ENCODE assay signal across 8 cellular contexts in the genomic region with DNA sequence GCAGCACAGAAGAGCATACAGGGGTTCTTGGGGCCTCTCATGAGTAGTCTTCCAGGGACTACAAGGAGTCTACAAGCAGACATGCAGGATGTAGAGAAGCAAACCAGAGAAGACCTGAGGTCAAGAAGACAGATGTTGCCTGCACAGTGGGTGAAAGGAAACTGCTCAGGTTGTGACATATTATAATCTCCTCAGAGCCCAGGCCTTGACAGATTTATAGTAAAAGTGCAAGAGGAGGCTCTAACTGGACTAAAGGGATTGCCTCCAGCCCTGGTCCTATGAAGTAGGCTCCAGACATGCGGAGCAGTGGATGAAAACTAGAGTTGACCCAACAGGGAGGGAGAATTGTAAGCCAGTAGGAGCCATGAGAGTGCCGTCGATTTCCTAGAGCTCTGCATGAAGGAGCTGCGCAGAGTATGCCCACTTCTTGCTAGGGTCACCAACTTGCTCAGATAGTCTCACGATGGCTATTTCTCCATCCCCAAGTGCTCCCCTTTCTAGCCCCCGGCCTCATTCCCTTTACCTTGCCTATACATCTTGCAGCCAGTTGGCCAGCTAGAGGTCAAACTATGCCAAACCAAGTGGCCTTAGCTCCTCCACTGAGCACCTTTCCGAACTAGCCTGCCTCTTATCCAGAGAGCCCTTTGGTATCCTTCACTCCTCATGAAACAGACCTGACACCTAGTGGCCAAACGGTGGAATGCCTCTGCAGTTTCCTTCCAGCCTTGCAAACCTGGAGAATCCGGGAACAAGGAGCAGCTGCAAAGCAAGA. TPM values are rescaled to one million over a fixed set of nuclear protein-coding genes. Genes with fewer than 3 reads are reported as not detected.
A peak's percentile ranks its signal among the peaks of the same experiment; 100 is the strongest.
DNase-seq lines count a peak whose midpoint lies in the region; ATAC-seq and TF ChIP-seq lines count a peak whose summit lies in the region.

No MANE protein-coding gene starts in this region.

- H3K9me3 ChIP-seq in Loucy (ENCODE audit: insufficient read depth, low read depth, low read length), result no peaks in the 10 kb centered on the region
- no peaks in the 10 kb centered on the region for H3K9me3 ChIP-seq in neutrophil
- H3K9me3 ChIP-seq in testis, result no peaks in the 10 kb centered on the region

- no peak overlapping the region for H3K4me2 ChIP-seq in Loucy (ENCODE audit: low read depth, low read length, poor library complexity, severe bottlenecking)

- H3K27me3 ChIP-seq in Loucy (ENCODE audit: insufficient read depth, low read length, poor library complexity, severe bottlenecking) (no peaks in the 10 kb centered on the region), foreskin keratinocyte (no peaks in the 10 kb centered on the region), neutrophil (no peaks in the 10 kb centered on the region), testis (no peaks in the 10 kb centered on the region)

- H3K79me2 ChIP-seq in Loucy (ENCODE audit: insufficient read depth, low read length), result no peaks in the 10 kb centered on the region

- ATAC-seq in foreskin keratinocyte (peak; percentile 61), GM21737 (IDR thresholded peaks at IDR 0.05; ENCODE audit: unreplicated experiment) (no peak)

- H3F3A ChIP-seq in Loucy (ENCODE audit: low read depth), result no peaks in the 10 kb centered on the region

- TF ChIP-seq CTCF in Loucy (conservative IDR thresholded peaks at IDR 0.05; ENCODE audit: low read length) (peak; percentile 99), foreskin keratinocyte (conservative IDR thresholded peaks at IDR 0.05) (peak; percentile 97), neutrophil (IDR thresholded peaks at IDR 0.05) (peak; percentile 79), testis (IDR thresholded peaks at IDR 0.05) (peak; percentile 97)

- H3K4me1 ChIP-seq in Loucy (ENCODE audit: insufficient read depth, low read length, poor library complexity, severe bottlenecking) (no peaks in the 10 kb centered on the region), foreskin keratinocyte (peaks cover 7% of the 10 kb centered on the region), neutrophil (ENCODE audit: control insufficient read depth in 1 of 2, insufficient read depth in 1 of 2, low read depth in 1 of 2, low read length in 1 of 2) (peaks cover 7 to 25% of the 10 kb centered on the region in 2 experiments), testis (peaks cover 21% of the 10 kb centered on the region)

- 65 to 66% methylated on average over 9 of the region's 9 CpGs for WGBS in testis, 2 donors

- no peak for TF ChIP-seq POLR2A in testis (IDR thresholded peaks at IDR 0.05)

- H3K27ac ChIP-seq in foreskin keratinocyte, result no peak overlapping the region
- no peak overlapping the region for H3K27ac ChIP-seq in neutrophil
- H3K27ac ChIP-seq in testis, result no peak overlapping the region

- no peaks in the 10 kb centered on the region for H3K9me2 ChIP-seq in Loucy (replicated peaks; ENCODE audit: low read depth, low read length)

- H4K20me1 ChIP-seq in Loucy (ENCODE audit: insufficient read depth, low read length, poor library complexity, severe bottlenecking), result no peaks in the 10 kb centered on the region

- DNase-seq in EH (ENCODE audit: low read depth) (peak; percentile 88), RPMI8226 (peak; percentile 82), foreskin keratinocyte (peak in 1 of 2 donors; percentile 67), testis (peak; percentile 84)
- peak; percentile 5 for DNase-seq in activated T-helper 9 cell treated with anti-CD3 and anti-CD28 coated beads, Interleukin-2, amount 50 U/mL, for 16 hours (ENCODE audit: low read depth)

- peaks cover 2% of the 10 kb centered on the region; the same call in 1 of the 2 replicates for H3K36me3 ChIP-seq in Loucy (ENCODE audit: insufficient read depth, low read length)
- H3K36me3 ChIP-seq in neutrophil, result no peaks in the 10 kb centered on the region
- no peaks in the 10 kb centered on the region for H3K36me3 ChIP-seq in testis (ENCODE audit: low read depth, missing control alignments)

- no peak overlapping the region for H2AFZ ChIP-seq in Loucy (ENCODE audit: low read length)

- no peak overlapping the region for H3K9ac ChIP-seq in Loucy (ENCODE audit: low read depth, low read length, poor library complexity, severe bottlenecking)

- H3K4me3 ChIP-seq in Loucy (ENCODE audit: low read length, poor library complexity, severe bottlenecking) (no peak overlapping the region), neutrophil (ENCODE audit: low read depth in 1 of 2, low read length in 1 of 2) (no peak overlapping the region), testis (no peak overlapping the region)

- intact Hi-C loops in testis (cut with DNase I; ENCODE audit: low total_unique reads), result loop anchor here (10.0 kb wide), 1 partner anchor 228 kb away; no protein-coding TSS in a partner anchor

RNA-seq across cellular contexts. Expression of gene IPO9, which starts 36.2 kb away (rescaled TPM):
- total RNA-seq in foreskin keratinocyte (44.9 and 47.2 TPM in 2 replicates), testis (10 to 100 TPM; 29.4 to 30.5 TPM)
- polyA plus RNA-seq in foreskin keratinocyte (48.8 and 62.6 TPM in 2 replicates), testis (ENCODE audit: insufficient read depth, low read depth, low replicate concordance) (33.0 TPM)
